In the genomic region with DNA sequence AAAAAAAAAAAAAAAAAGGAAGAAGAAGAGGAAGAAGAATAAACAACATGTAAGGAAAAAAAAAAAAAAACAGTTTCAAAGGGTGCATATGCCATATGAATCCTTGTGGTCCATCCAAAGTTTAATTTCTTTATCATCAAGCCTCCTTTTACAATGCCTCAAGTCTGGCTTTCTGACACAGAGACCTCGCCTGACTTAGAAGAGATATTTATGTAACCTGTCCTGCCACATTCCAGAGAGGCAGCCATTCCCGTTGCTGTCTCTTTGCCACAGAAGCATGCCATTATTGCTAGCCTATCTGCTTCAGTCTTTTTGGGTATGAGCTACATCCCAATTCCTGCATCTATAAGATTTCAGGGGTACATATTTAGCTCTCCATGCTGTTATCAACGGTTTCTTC, we compare ENCODE assay signal across 27 cellular contexts.
A peak's percentile ranks its signal among the peaks of the same experiment; 100 is the strongest.
DNase-seq lines count a peak whose midpoint lies in the region; ATAC-seq and TF ChIP-seq lines count a peak whose summit lies in the region.
"Had no signal": no experiment of that assay in that cellular context is flagged by ENCODE, and none has a peak within 500 bp of the region (broad histone marks: within the 10 kb centered on the region; RNA-seq: fewer than 3 reads in every experiment).

No MANE protein-coding gene starts in this region.

- H3K27ac ChIP-seq in RWPE1 (no peak overlapping the region), iPS DF 6.9 (ENCODE audit: low read length) (no peak overlapping the region), trophoblast cell (ENCODE audit: low read depth, low read length) (no peak overlapping the region)
- no peak overlapping the region for H3K27ac ChIP-seq in CD4-positive, alpha-beta memory T cell (ENCODE audit: low read depth, low read length)
- H3K27ac ChIP-seq: BLaER1 treated with 17β-estradiol and CSF1 and Interleukin-3, amounts not matched to agents 10 nM and 100 nM; colonic mucosa; thoracic aorta had no signal

- no peak overlapping the region for H2AFZ ChIP-seq in trophoblast cell (ENCODE audit: insufficient read depth, low read length, poor library complexity)

- H3K27me3 ChIP-seq in H7 (ENCODE audit: control insufficient read depth, insufficient read depth, low read length): no peaks in the 10 kb centered on the region
- no peaks in the 10 kb centered on the region for H3K27me3 ChIP-seq in iPS DF 6.9 (ENCODE audit: control insufficient read depth, insufficient read depth, low read length)
- no peaks in the 10 kb centered on the region for H3K27me3 ChIP-seq in trophoblast cell (ENCODE audit: insufficient read depth, low read length)
- no peaks in the 10 kb centered on the region for H3K27me3 ChIP-seq in CD4-positive, alpha-beta memory T cell (ENCODE audit: insufficient read depth, low read length)
- H3K27me3 ChIP-seq: BLaER1 treated with 17β-estradiol and CSF1 and Interleukin-3, amounts not matched to agents 10 nM and 100 nM; colonic mucosa had no signal

- H3K4me3 ChIP-seq in H7 (ENCODE audit: insufficient read depth, low read depth, low read length) (no peak overlapping the region), iPS DF 6.9 (ENCODE audit: low read length) (no peak overlapping the region), trophoblast cell (ENCODE audit: low read depth, low read length) (no peak overlapping the region)
- no peak overlapping the region for H3K4me3 ChIP-seq in CD4-positive, alpha-beta memory T cell (ENCODE audit: low read length in 2 of 2)
- H3K4me3 ChIP-seq: BLaER1 treated with 17β-estradiol and CSF1 and Interleukin-3, amounts not matched to agents 10 nM and 100 nM; colonic mucosa; thoracic aorta had no signal

- H3K9me3 ChIP-seq in iPS DF 6.9 (ENCODE audit: control insufficient read depth, insufficient read depth, low read length): no peaks in the 10 kb centered on the region
- H3K9me3 ChIP-seq in trophoblast cell (ENCODE audit: insufficient read depth, low read depth, low read length): no peaks in the 10 kb centered on the region
- H3K9me3 ChIP-seq in CD4-positive, alpha-beta memory T cell (ENCODE audit: control insufficient read depth in 1 of 2, low read length in 2 of 2): no peaks in the 10 kb centered on the region
- H3K9me3 ChIP-seq: BLaER1 treated with 17β-estradiol and CSF1 and Interleukin-3, amounts not matched to agents 10 nM and 100 nM; colonic mucosa; thoracic aorta had no signal

- H3K4me1 ChIP-seq in iPS DF 6.9 (ENCODE audit: control insufficient read depth, insufficient read depth, low read length): no peaks in the 10 kb centered on the region
- H3K4me1 ChIP-seq in trophoblast cell (ENCODE audit: control insufficient read depth in 1 of 2, insufficient read depth in 2 of 2, low read length in 2 of 2): peaks cover 2 to 3% of the 10 kb centered on the region in 2 experiments
- H3K4me1 ChIP-seq in CD4-positive, alpha-beta memory T cell (ENCODE audit: insufficient read depth, low read length): no peaks in the 10 kb centered on the region
- H3K4me1 ChIP-seq: colonic mucosa had no signal

- H3K9ac ChIP-seq in trophoblast cell (ENCODE audit: low read length): no peak overlapping the region
- H3K9ac ChIP-seq: BLaER1 treated with 17β-estradiol and CSF1 and Interleukin-3, amounts not matched to agents 10 nM and 100 nM had no signal

- no peak overlapping the region for H2BK120ac ChIP-seq in trophoblast cell (ENCODE audit: insufficient read depth, low read length, poor library complexity)

- no CpG with 5 or more reads among the region's 3 CpGs for WGBS in iPS DF 6.9 (ENCODE audit: insufficient coverage, insufficient read length)
- no CpG with 5 or more reads among the region's 3 CpGs for WGBS in trophoblast cell (ENCODE audit: extremely low coverage, insufficient coverage, insufficient read length)

- H3K36me3 ChIP-seq in H7 (replicated peaks; ENCODE audit: control insufficient read depth, insufficient read depth, low read length): no peaks in the 10 kb centered on the region
- no peaks in the 10 kb centered on the region for H3K36me3 ChIP-seq in iPS DF 6.9 (ENCODE audit: control insufficient read depth, insufficient read depth, low read length)
- no peaks in the 10 kb centered on the region for H3K36me3 ChIP-seq in trophoblast cell (ENCODE audit: control insufficient read depth in 1 of 2, insufficient read depth in 2 of 2, low read length in 2 of 2)
- H3K36me3 ChIP-seq in CD4-positive, alpha-beta memory T cell (ENCODE audit: insufficient read depth, low read length): no peaks in the 10 kb centered on the region
- H3K36me3 ChIP-seq: BLaER1 treated with 17β-estradiol and CSF1 and Interleukin-3, amounts not matched to agents 10 nM and 100 nM; colonic mucosa; thoracic aorta had no signal

- no peak overlapping the region for H4K8ac ChIP-seq in trophoblast cell (ENCODE audit: low read depth, low read length)

- H3K9me3 Mint-ChIP-seq in CD4-positive, alpha-beta memory T cell: no peaks in the 10 kb centered on the region
- H3K9me3 Mint-ChIP-seq: effector memory CD8-positive, alpha-beta T cell; memory B cell; naive B cell had no signal

- no peak overlapping the region for H3K4ac ChIP-seq in trophoblast cell (ENCODE audit: low read depth, low read length)

- intact Hi-C loops in CD4-positive, alpha-beta memory T cell (cut with micrococcal nuclease): no loop called here

- no peak overlapping the region for H3K4me2 ChIP-seq in trophoblast cell (ENCODE audit: low read length)
- H3K4me2 ChIP-seq: BLaER1 treated with 17β-estradiol and CSF1 and Interleukin-3, amounts not matched to agents 10 nM and 100 nM had no signal

- CTCF ChIA-PET in RWPE1 (lab: Yijun Ruan, JAX): no interaction called here
- CTCF ChIA-PET in CD4-positive, alpha-beta memory T cell (lab: Charles Lee; ENCODE audit: partially characterized antibody): no interaction called here

- H3K27me3 Mint-ChIP-seq in CD4-positive, alpha-beta memory T cell: peaks cover 3 to 7% of the 10 kb centered on the region in 2 donors

- no peak for ATAC-seq in GM18502 (IDR thresholded peaks at IDR 0.05; ENCODE audit: poor library complexity, unreplicated experiment)
- ATAC-seq: effector memory CD8-positive, alpha-beta T cell; right cardiac atrium; SK-N-SH treated with all-trans-retinoic acid at 6 μM for 48 hours had no signal

- no peak overlapping the region for H3K27ac Mint-ChIP-seq in CD4-positive, alpha-beta memory T cell
- H3K27ac Mint-ChIP-seq: effector memory CD8-positive, alpha-beta T cell; memory B cell; naive B cell had no signal

- H3K4me3 Mint-ChIP-seq in CD4-positive, alpha-beta memory T cell: no peak overlapping the region
- H3K4me3 Mint-ChIP-seq: effector memory CD8-positive, alpha-beta T cell; memory B cell; naive B cell had no signal

- no peak overlapping the region for H2AK5ac ChIP-seq in trophoblast cell (ENCODE audit: low read length)

- no peak overlapping the region for H3K23ac ChIP-seq in trophoblast cell (ENCODE audit: low read length)

- H4K91ac ChIP-seq in trophoblast cell (ENCODE audit: low read depth, low read length): no peak overlapping the region

- H3K79me1 ChIP-seq in trophoblast cell (ENCODE audit: low read length): no peaks in the 10 kb centered on the region

- H2BK12ac ChIP-seq in trophoblast cell (ENCODE audit: low read length): no peak overlapping the region

- POLR2A ChIA-PET in RWPE1 (lab: Yijun Ruan, JAX; ENCODE audit: low non-redundant PET): no interaction called here
- POLR2A ChIA-PET in CD4-positive, alpha-beta memory T cell (lab: Charles Lee; ENCODE audit: partially characterized antibody): no interaction called here

- DNase-seq in H7 (peak; percentile 10), RWPE1 (ENCODE audit: low spot score) (peak; percentile 6), iPS DF 6.9 (ENCODE audit: low read depth, low spot score) (peak; percentile 9), trophoblast cell (peak; percentile 80 to 91), activated T-cell treated with anti-CD3 and anti-CD28 coated beads for 4 hours (no peak), nucleus accumbens (lab: John Stamatoyannopoulos, UW) (no peak)
- no peak for DNase-seq in CD4-positive, alpha-beta memory T cell
- DNase-seq: activated CD4-positive, alpha-beta T cell treated with anti-CD3 and anti-CD28 coated beads for 4 hours; activated naive CD4-positive, alpha-beta T cell; activated T-cell treated with anti-CD3 and anti-CD28 coated beads, Interleukin-2, amount 50 U/mL, for 48 hours; amniotic stem cell; colonic mucosa; effector memory CD8-positive, alpha-beta T cell; Kasumi-1; naive B cell; NCI-H1092 treated with DMSO at 0.1 percent for 48 hours; NCI-H187 treated with DMSO at 0.1 percent for 48 hours; NCI-H2227 treated with DMSO at 0.1 percent for 48 hours; NCI-H774; right cardiac atrium; stimulated activated naive CD4-positive, alpha-beta T cell treated with Interleukin-2 at 50 U/mL for 16 hours; T-helper 2 cell had no signal

- H3K18ac ChIP-seq in trophoblast cell (ENCODE audit: low read length): no peak overlapping the region

- no peak overlapping the region for H4K12ac ChIP-seq in trophoblast cell (ENCODE audit: low read depth, low read length)

- no peaks in the 10 kb centered on the region for H3K4me1 Mint-ChIP-seq in CD4-positive, alpha-beta memory T cell
- H3K4me1 Mint-ChIP-seq: memory B cell, naive B cell had no signal

- no peak overlapping the region for H2BK5ac ChIP-seq in trophoblast cell (ENCODE audit: low read depth, low read length, poor library complexity)

- TF ChIP-seq CTCF in RWPE1 (conservative IDR thresholded peaks at IDR 0.05; ENCODE audit: low read depth): no peak

- no peak overlapping the region for H3K14ac ChIP-seq in trophoblast cell (ENCODE audit: low read length)

- H3K79me2 ChIP-seq in trophoblast cell (ENCODE audit: control insufficient read depth, insufficient read depth, low read length, poor library complexity): no peaks in the 10 kb centered on the region

- H3K36me3 Mint-ChIP-seq in CD4-positive, alpha-beta memory T cell: no peaks in the 10 kb centered on the region
- H3K36me3 Mint-ChIP-seq: memory B cell, naive B cell had no signal

Comparison
In these comparisons a context has a peak if more than half of its experiments do, and no peak if none do; other contexts are left out.
1. DNase-seq: peak in H7 (single experiment), RWPE1 (single experiment), iPS DF 6.9 (single experiment) and trophoblast cell (2 of 2); none in CD4-positive, alpha-beta memory T cell (0 of 5), activated T-cell treated with anti-CD3 and anti-CD28 coated beads for 4 hours (single experiment) and nucleus accumbens (0 of 56).